Comparison of ENCODE assay signal across 8 cellular contexts in the genomic region with DNA sequence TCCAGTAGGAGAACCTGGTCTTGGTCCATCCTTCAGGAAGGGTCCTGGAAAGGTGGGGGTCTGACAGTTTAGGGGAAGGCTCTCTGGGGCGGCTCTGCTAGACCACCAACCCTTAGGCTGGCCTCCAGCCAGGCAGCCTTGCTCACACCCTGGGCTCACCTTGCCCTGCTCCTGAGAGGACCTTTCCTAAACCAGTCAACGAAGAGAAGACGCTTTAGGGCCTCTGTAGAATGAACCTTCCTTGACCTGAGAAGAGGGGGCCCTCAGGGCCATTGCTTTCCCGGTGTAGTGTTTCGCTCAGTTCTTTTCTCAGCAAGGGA. TPM values are rescaled to one million over a fixed set of nuclear protein-coding genes. Genes with fewer than 3 reads are reported as not detected.
DNase-seq lines count a peak whose midpoint lies in the region; ATAC-seq and TF ChIP-seq lines count a peak whose summit lies in the region.

No MANE protein-coding gene starts in this region.

- peak overlapping the region; percentile 94 for H3K4me2 ChIP-seq in skeletal muscle satellite cell (ENCODE audit: low read length)

- TF ChIP-seq CTCF in fibroblast of mammary gland (conservative IDR thresholded peaks at IDR 0.05; ENCODE audit: control insufficient read depth, insufficient read depth, low read depth, low read length), result no peak

- H3K4me1 ChIP-seq in skeletal muscle satellite cell (ENCODE audit: control insufficient read depth, insufficient read depth, low read length), result peaks cover 34% of the 10 kb centered on the region

- H3K27me3 Mint-ChIP-seq in T-cell, result no peaks in the 10 kb centered on the region

- POLR2A ChIA-PET in T-cell (lab: Charles Lee), result no interaction called here

- no peaks in the 10 kb centered on the region for H3K9me3 Mint-ChIP-seq in T-cell

- CTCF ChIA-PET in T-cell (lab: Charles Lee), result no interaction called here

- peaks cover 44 to 60% (median 50%) of the 10 kb centered on the region in 3 donors for H3K4me1 Mint-ChIP-seq in T-cell

- peak overlapping the region; percentile 99 to 100 (median 100) for H3K4me3 Mint-ChIP-seq in T-cell

- ATAC-seq in T-cell (replicated peaks in 1 of 4), result no peak

- H3K27me3 ChIP-seq in H7 (ENCODE audit: control insufficient read depth, insufficient read depth, low read length) (peaks cover 2% of the 10 kb centered on the region), skeletal muscle satellite cell (ENCODE audit: control insufficient read depth, insufficient read depth, low read length) (no peaks in the 10 kb centered on the region)

- H3K9ac ChIP-seq in skeletal muscle satellite cell (ENCODE audit: low read depth, low read length), result peak overlapping the region; percentile 84

- H3K27ac Mint-ChIP-seq in T-cell, result peak overlapping the region; percentile 99 to 100

- DNase-seq in H7, result no peak
- DNase-seq in T-cell, result no peak
- no peak for DNase-seq in fibroblast of mammary gland (ENCODE audit: low read depth)
- no peak for DNase-seq in DMS 273 (lab: John Stamatoyannopoulos, UW; ENCODE audit: unreplicated experiment)
- no peak for DNase-seq in NCI-H748 treated with DMSO at 0.1 percent for 48 hours (lab: John Stamatoyannopoulos, UW)
- no peak for DNase-seq in A172 (ENCODE audit: low spot score)
- no peak for DNase-seq in NCI-H345 treated with DMSO at 0.1 percent for 48 hours (lab: John Stamatoyannopoulos, UW; ENCODE audit: unreplicated experiment)

- H3K36me3 ChIP-seq in H7 (replicated peaks; ENCODE audit: control insufficient read depth, insufficient read depth, low read length) (no peaks in the 10 kb centered on the region; the same call in none of the 2 replicates), skeletal muscle satellite cell (ENCODE audit: insufficient read depth, low read length) (peaks cover 46% of the 10 kb centered on the region)

- peaks cover 45% of the 10 kb centered on the region for H3K36me3 Mint-ChIP-seq in T-cell

- peak overlapping the region; percentile 83 for H3K4me3 ChIP-seq in H7 (ENCODE audit: insufficient read depth, low read depth, low read length)
- H3K4me3 ChIP-seq in fibroblast of mammary gland (ENCODE audit: control insufficient read depth, low read depth, low read length), result peak overlapping the region; percentile 74
- peak overlapping the region; percentile 70 for H3K4me3 ChIP-seq in skeletal muscle satellite cell (ENCODE audit: low read length)

- H3K9me3 ChIP-seq in skeletal muscle satellite cell (replicated peaks; ENCODE audit: low read length), result no peaks in the 10 kb centered on the region

RNA-seq across cellular contexts. Expression of gene CDC25B, which starts 1.1 kb away (rescaled TPM):
- total RNA-seq in H7 (2014; rRNA removed; shearing (Covaris generic)), result 30.7 and 32.6 TPM in 2 replicates
- total RNA-seq in T-cell, result 100 to 1,000 TPM; 216 to 409 (median 401) TPM
- total RNA-seq in skeletal muscle satellite cell (2012; rRNA removed), result 26.6 and 32.2 TPM in 2 replicates
- 63.0 and 65.5 TPM in 2 replicates for total RNA-seq in A172 (2014; rRNA removed; shearing (Covaris generic))

RNA-seq across cellular contexts. Expression of gene CENPB, which starts 10.6 kb away (rescaled TPM):
- 57.7 and 74.5 TPM in 2 replicates for total RNA-seq in H7 (2014; rRNA removed; shearing (Covaris generic))
- total RNA-seq in T-cell, result 10 to 100 TPM; 37.0 to 79.0 (median 60.8) TPM
- 125 and 146 TPM in 2 replicates for total RNA-seq in skeletal muscle satellite cell (2012; rRNA removed)
- total RNA-seq in A172 (2014; rRNA removed; shearing (Covaris generic)), result 94.1 and 129 TPM in 2 replicates

RNA-seq across cellular contexts. Expression of gene SPEF1, which starts 15.9 kb away (rescaled TPM):
- 0.11 and 0.94 TPM in 2 replicates for total RNA-seq in H7 (2014; rRNA removed; shearing (Covaris generic))
- total RNA-seq in T-cell, result under 1 TPM in 1 of 5 donors, not detected in 4; 0.16 TPM
- not detected in 2 replicates for total RNA-seq in skeletal muscle satellite cell (2012; rRNA removed)
- 0.67 TPM in 1 of 2 replicates, not detected in the other for total RNA-seq in A172 (2014; rRNA removed; shearing (Covaris generic))

RNA-seq across cellular contexts. Expression of gene AP5S1, which starts 23.2 kb away (rescaled TPM):
- 3.1 and 4.4 TPM in 2 replicates for total RNA-seq in H7 (2014; rRNA removed; shearing (Covaris generic))
- 10 to 100 TPM; 11.5 to 17.3 (median 14.4) TPM for total RNA-seq in T-cell
- total RNA-seq in skeletal muscle satellite cell (2012; rRNA removed), result 20.5 and 22.1 TPM in 2 replicates
- total RNA-seq in A172 (2014; rRNA removed; shearing (Covaris generic)), result 22.6 and 27.7 TPM in 2 replicates

RNA-seq across cellular contexts. Expression of gene ADISSP, which starts 29.6 kb away (rescaled TPM):
- 90.8 and 107 TPM in 2 replicates for total RNA-seq in H7 (2014; rRNA removed; shearing (Covaris generic))
- 10 to 100 TPM; 16.2 to 28.7 (median 22.6) TPM for total RNA-seq in T-cell
- 43.9 and 63.1 TPM in 2 replicates for total RNA-seq in skeletal muscle satellite cell (2012; rRNA removed)
- 108 and 110 TPM in 2 replicates for total RNA-seq in A172 (2014; rRNA removed; shearing (Covaris generic))
